ENCODE assay signal across 8 cellular contexts in the genomic region with DNA sequence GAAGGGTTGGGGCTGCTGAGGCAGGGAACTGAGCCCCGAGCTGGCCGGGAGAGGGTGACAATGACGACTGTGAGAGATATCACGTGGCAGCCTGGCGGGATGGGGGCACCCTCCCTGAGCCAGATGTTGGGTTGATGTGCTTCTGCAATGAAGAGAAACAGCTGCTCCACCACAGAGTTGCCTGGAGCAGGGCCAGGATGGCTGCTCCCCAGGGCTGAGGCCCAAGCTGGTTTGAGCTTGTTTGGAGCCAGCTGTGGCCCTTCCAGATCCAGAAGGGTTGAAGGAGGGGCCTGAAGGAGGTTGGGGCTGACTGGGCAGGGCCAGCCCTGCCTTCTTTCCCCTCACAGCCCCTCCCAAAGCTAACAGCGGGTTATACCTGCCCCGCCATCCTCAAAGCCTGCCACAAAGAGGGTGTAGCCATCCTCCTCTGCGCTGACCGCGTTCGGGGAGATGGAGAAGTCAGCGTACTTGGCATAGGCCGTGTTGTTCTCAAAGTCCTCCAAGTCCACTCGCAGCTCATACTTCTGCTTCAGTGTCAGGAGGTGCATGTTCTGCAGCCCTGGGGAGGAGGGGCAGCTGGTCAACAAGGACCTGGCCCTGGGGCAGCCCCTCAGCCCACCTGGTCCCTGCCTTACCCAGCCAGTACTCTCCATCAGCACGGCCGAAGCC. TPM values are rescaled to one million over a fixed set of nuclear protein-coding genes. Genes with fewer than 3 reads are reported as not detected.
DNase-seq lines count a peak whose midpoint lies in the region; ATAC-seq and TF ChIP-seq lines count a peak whose summit lies in the region.

No MANE protein-coding gene starts in this region.

- H3K27me3 Mint-ChIP-seq in endodermal cell (ENCODE audit: insufficient read depth) (no peaks in the 10 kb centered on the region), Calu3 (ENCODE audit: unreplicated experiment) (no peaks in the 10 kb centered on the region)

- peaks cover 13% of the 10 kb centered on the region for H3K4me1 ChIP-seq in endodermal cell (ENCODE audit: control insufficient read depth, insufficient read depth, low read length)
- H3K4me1 ChIP-seq in muscle layer of duodenum (ENCODE audit: control insufficient read depth in 1 of 2, insufficient read depth in 2 of 2, low read length in 2 of 2) = peaks cover 31 to 60% of the 10 kb centered on the region in 2 donors

- H3K9me3 ChIP-seq in endodermal cell (ENCODE audit: control insufficient read depth, low read length) (no peaks in the 10 kb centered on the region), muscle layer of duodenum (ENCODE audit: control insufficient read depth in 1 of 2, low read length in 2 of 2) (no peaks in the 10 kb centered on the region)

- WGBS in endodermal cell (ENCODE audit: insufficient coverage in 1 of 2, insufficient read length in 1 of 2), 2 experiments = 95 to 99% methylated on average over 10 to 16 of the region's 16 CpGs

- H3K27ac ChIP-seq in endodermal cell (ENCODE audit: low read depth, low read length) (no peak overlapping the region), muscle layer of duodenum (ENCODE audit: low read length) (peak overlapping the region; percentile 94)

- ATAC-seq in HG03175 (IDR thresholded peaks at IDR 0.05; ENCODE audit: unreplicated experiment) = no peak

- intact Hi-C loops in Calu3 (cut with micrococcal nuclease; ENCODE audit: unreplicated experiment) = no loop called here

- no peak overlapping the region for H3K9ac ChIP-seq in endodermal cell (ENCODE audit: extremely low read depth, low read length, poor library complexity, severe bottlenecking)

- H3K9me3 Mint-ChIP-seq in endodermal cell = no peaks in the 10 kb centered on the region
- no peaks in the 10 kb centered on the region for H3K9me3 Mint-ChIP-seq in Calu3 (ENCODE audit: low read depth, unreplicated experiment)

- peak overlapping the region; percentile 4; the same call in 1 of the 2 replicates for H3K4me3 ChIP-seq in AG09309 (ENCODE audit: control insufficient read depth, low read depth, low read length)
- no peak overlapping the region for H3K4me3 ChIP-seq in NB4 (ENCODE audit: low read depth, low read length)
- no peak overlapping the region for H3K4me3 ChIP-seq in endodermal cell (ENCODE audit: low read length)
- H3K4me3 ChIP-seq in muscle layer of duodenum (ENCODE audit: low read depth in 1 of 2, low read length in 2 of 2) = peak overlapping the region; percentile 27 to 58

- H3K4me1 Mint-ChIP-seq in endodermal cell (peaks cover 37% of the 10 kb centered on the region), Calu3 (ENCODE audit: low read depth, unreplicated experiment) (no peaks in the 10 kb centered on the region)

- peak; percentile 79 for DNase-seq in AG09309 (ENCODE audit: low read depth)
- DNase-seq in NB4 (ENCODE audit: low read depth) = peak; percentile 67
- no peak for DNase-seq in endodermal cell
- DNase-seq in activated T-cell treated with anti-CD3 and anti-CD28 coated beads, Interleukin-2, amount 50 U/mL, for 1 hour = no peak
- DNase-seq in Calu3 = no peak
- DNase-seq in GM10248 (ENCODE audit: extremely low spot score) = no peak

- H3K4me3 Mint-ChIP-seq in endodermal cell (no peak overlapping the region), Calu3 (ENCODE audit: low read depth, unreplicated experiment) (no peak overlapping the region)

- TF ChIP-seq CTCF in AG09309 (IDR thresholded peaks at IDR 0.05; ENCODE audit: control insufficient read depth, insufficient read depth, low read depth, low read length, missing control alignments) = no peak
- no peak for TF ChIP-seq CTCF in NB4 (IDR thresholded peaks at IDR 0.05; ENCODE audit: low read depth, low read length)
- no peak for TF ChIP-seq CTCF in endodermal cell (conservative IDR thresholded peaks at IDR 0.05)
- TF ChIP-seq CTCF in Calu3 (IDR thresholded peaks at IDR 0.05; ENCODE audit: unreplicated experiment) = no peak
- TF ChIP-seq CTCF in GM10248 (IDR thresholded peaks at IDR 0.05; ENCODE audit: control extremely low read depth, extremely low read depth, low read depth, missing control alignments) = no peak

- BruUV-seq in Calu3 (replicated peaks; lab: Mats Ljungman, UMichigan) = no TSS peak

- H3K36me3 Mint-ChIP-seq in endodermal cell (ENCODE audit: low read depth) (peaks cover 45% of the 10 kb centered on the region), Calu3 (ENCODE audit: insufficient read depth, unreplicated experiment) (peaks cover 10% of the 10 kb centered on the region)

- H3K27me3 ChIP-seq in endodermal cell (ENCODE audit: control insufficient read depth, insufficient read depth, low read length, poor library complexity, severe bottlenecking) = no peaks in the 10 kb centered on the region
- no peaks in the 10 kb centered on the region for H3K27me3 ChIP-seq in muscle layer of duodenum (ENCODE audit: low read depth, low read length)

- TF ChIP-seq POLR2A in NB4 (IDR thresholded peaks at IDR 0.05; ENCODE audit: extremely low read depth, insufficient read length) = no peak

- POLR2A ChIA-PET in GM10248 (lab: Yijun Ruan, JAX) = no interaction called here

- H3K27ac Mint-ChIP-seq in endodermal cell (peak overlapping the region; percentile 55), Calu3 (ENCODE audit: unreplicated experiment) (no peak overlapping the region)

- CTCF ChIA-PET in Calu3 (lab: Charles Lee) (no interaction called here), GM10248 (lab: Yijun Ruan, JAX) (interaction anchor here (1.2 to 1.9 kb wide), 3 partner anchors 20 to 62 kb away, joined by 3 to 7 read pairs (median 4); a partner anchor contains a TSS)

- peaks cover 56% of the 10 kb centered on the region for H3K36me3 ChIP-seq in endodermal cell (ENCODE audit: control insufficient read depth, insufficient read depth, low read length)
- H3K36me3 ChIP-seq in muscle layer of duodenum (ENCODE audit: control insufficient read depth in 1 of 2, insufficient read depth in 2 of 2, low read length in 2 of 2) = peaks cover 23 to 41% of the 10 kb centered on the region in 2 donors

RNA-seq across cellular contexts. Expression of a gene that starts 2.1 kb away (rescaled TPM):
- 10 to 100 TPM; 11.1 to 36.8 TPM for total RNA-seq in endodermal cell
- polyA plus RNA-seq in endodermal cell (2013, experiment 1 of 2) = 20.4 TPM
- 18.1 TPM for polyA plus RNA-seq in endodermal cell (2013, experiment 2 of 2)
- total RNA-seq in Calu3 (2022) = not detected in 2 replicates

RNA-seq across cellular contexts. Expression of a gene that starts 6.6 kb away (rescaled TPM):
- total RNA-seq in endodermal cell (10 to 100 TPM; 33.3 to 53.4 TPM), Calu3 (2022) (15.0 and 19.3 TPM in 2 replicates)
- polyA plus RNA-seq in endodermal cell (2013, experiment 1 of 2) = 29.3 TPM
- polyA plus RNA-seq in endodermal cell (2013, experiment 2 of 2) = 25.5 TPM

RNA-seq across cellular contexts. Expression of a gene that starts 22.3 kb away (rescaled TPM):
- total RNA-seq in endodermal cell = 10 to 100 TPM; 37.7 to 42.8 TPM
- polyA plus RNA-seq in endodermal cell (2013, experiment 1 of 2) = 28.5 TPM
- polyA plus RNA-seq in endodermal cell (2013, experiment 2 of 2) = 25.0 TPM
- total RNA-seq in Calu3 (2022) = 14.1 and 15.6 TPM in 2 replicates

RNA-seq across cellular contexts. Expression of a gene that starts 26.2 kb away (rescaled TPM):
- total RNA-seq in endodermal cell (1 to 10 TPM; 1.1 to 1.9 TPM), Calu3 (2022) (0.61 and 1.3 TPM in 2 replicates)
- 1.4 TPM for polyA plus RNA-seq in endodermal cell (2013, experiment 1 of 2)
- 1.1 TPM for polyA plus RNA-seq in endodermal cell (2013, experiment 2 of 2)

Comparison
In these comparisons a context has a peak if more than half of its experiments do, and no peak if none do; other contexts are left out.
1. DNase-seq: peak in AG09309 (single experiment) and NB4 (single experiment); none in endodermal cell (single experiment), activated T-cell treated with anti-CD3 and anti-CD28 coated beads, Interleukin-2, amount 50 U/mL, for 1 hour (single experiment), Calu3 (single experiment) and GM10248 (single experiment).
2. H3K4me3 ChIP-seq: peak in AG09309 (single experiment) and muscle layer of duodenum (2 of 2); none in NB4 (single experiment) and endodermal cell (single experiment).
3. RNA of a gene that starts 2.1 kb away (total RNA-seq): 11.1 to 36.8 TPM in endodermal cell; not detected in Calu3; every median in the first group is over 10 times any median in the second.